Comparison of ENCODE assay signal across 36 cellular contexts in genomic region chr7:76506081-76506440, GRCh38. TPM values are rescaled to one million over a fixed set of nuclear protein-coding genes. Genes with fewer than 3 reads are reported as not detected.
DNase-seq lines count a peak whose midpoint lies in the region; FAIRE-seq and TF ChIP-seq lines count a peak whose summit lies in the region.
"Had no signal": no experiment of that assay in that cellular context is flagged by ENCODE, and none has a peak within 500 bp of the region (broad histone marks: within the 10 kb centered on the region; RNA-seq: fewer than 3 reads in every experiment).

No MANE protein-coding gene starts in this region.

- H2BK120ac ChIP-seq in H1 (replicated peaks; ENCODE audit: low read depth, low read length) (no peak overlapping the region), neuronal stem cell (ENCODE audit: low read depth, low read length) (no peak overlapping the region)

- in situ Hi-C loops in GM13976 (cut with MboI; ENCODE audit: low sequenced_read_pairs, unreplicated experiment), result no loop called here

- CTCF ChIA-PET in H1 (lab: Charles Lee; ENCODE audit: partially characterized antibody), result interaction anchor here (0.7 kb wide), 1 partner anchor 217 kb away, joined by 3 read pairs; no protein-coding TSS in a partner anchor

- H3K4me3 ChIP-seq in H1 (ENCODE audit: extremely low read depth in 1 of 4, insufficient read depth in 2 of 4, low read depth in 3 of 4, low read length in 4 of 4) (no peak overlapping the region), neuronal stem cell (ENCODE audit: low read length in 2 of 2) (no peak overlapping the region), esophagus squamous epithelium (no peak overlapping the region)
- H3K4me3 ChIP-seq: esophagus muscularis mucosa, lower lobe of right lung, Peyer's patch, right atrium auricular region had no signal

- no peak overlapping the region for H3K18ac ChIP-seq in H1 (ENCODE audit: extremely low read depth, low read length)
- no peak overlapping the region for H3K18ac ChIP-seq in neuronal stem cell (ENCODE audit: low read length)

- H3K4me2 ChIP-seq in H1 (ENCODE audit: insufficient read depth in 1 of 2, low read depth in 2 of 2, low read length in 2 of 2) (no peak overlapping the region), neuronal stem cell (ENCODE audit: insufficient read depth, low read length, poor library complexity, severe bottlenecking) (no peak overlapping the region)

- intact Hi-C loops in esophagus squamous epithelium (cut with DNase I), result loop anchor here (10.0 kb wide), 1 partner anchor 489 kb away; no protein-coding TSS in a partner anchor

- H3K27me3 ChIP-seq in H1 (replicated peaks in 1 of 4; ENCODE audit: control insufficient read depth in 3 of 4, extremely low read depth in 1 of 4, insufficient read depth in 3 of 4, low read length in 3 of 4), result no peaks in the 10 kb centered on the region
- no peaks in the 10 kb centered on the region for H3K27me3 ChIP-seq in neuronal stem cell (ENCODE audit: control insufficient read depth in 3 of 3, insufficient read depth in 3 of 3, low read depth in 1 of 3, low read length in 3 of 3)
- no peaks in the 10 kb centered on the region for H3K27me3 ChIP-seq in esophagus squamous epithelium
- H3K27me3 ChIP-seq: BE2C, esophagus muscularis mucosa, foreskin keratinocyte, Peyer's patch, right atrium auricular region had no signal

- H3K14ac ChIP-seq in H1 (ENCODE audit: insufficient read length) (no peak overlapping the region), neuronal stem cell (ENCODE audit: low read length) (no peak overlapping the region)

- peaks cover 0 to 2% of the 10 kb centered on the region in 2 experiments for H4K20me1 ChIP-seq in H1 (replicated peaks in 1 of 2; ENCODE audit: control insufficient read depth in 1 of 2, insufficient read depth in 2 of 2, low read length in 2 of 2)

- peaks cover 0 to 11% (median 8%) of the 10 kb centered on the region in 4 experiments; a peak in 6 of 7 replicates for H3K4me1 ChIP-seq in H1 (replicated peaks in 1 of 4; ENCODE audit: control insufficient read depth in 3 of 4, insufficient read depth in 4 of 4, low read length in 3 of 4)
- H3K4me1 ChIP-seq in neuronal stem cell (ENCODE audit: control insufficient read depth in 2 of 2, insufficient read depth in 1 of 2, low read depth in 1 of 2, low read length in 2 of 2), result peaks cover 8% of the 10 kb centered on the region in 2 donors
- H3K4me1 ChIP-seq in esophagus squamous epithelium, result peaks cover 10 to 17% (median 12%) of the 10 kb centered on the region in 3 donors
- H3K4me1 ChIP-seq: BE2C, lower lobe of right lung, Peyer's patch, right atrium auricular region had no signal

- no peak overlapping the region for H2BK5ac ChIP-seq in H1 (ENCODE audit: low read depth, low read length)
- H2BK5ac ChIP-seq in neuronal stem cell (ENCODE audit: low read length), result peak overlapping the region; percentile 53

- no peak overlapping the region for H3K9ac ChIP-seq in H1 (replicated peaks in 1 of 4; ENCODE audit: extremely low read depth in 1 of 4, low read depth in 3 of 4, low read length in 3 of 4)
- no peak overlapping the region for H3K9ac ChIP-seq in neuronal stem cell (ENCODE audit: low read depth, low read length, poor library complexity)

- FAIRE-seq in H1 (lab: Jason Lieb, UNC), result no peak
- FAIRE-seq: endometrium, small intestine, urothelium cell line had no signal

- TF ChIP-seq POLR2A in H1 (IDR thresholded peaks at IDR 0.05; ENCODE audit: control extremely low read depth in 1 of 2, low read depth in 2 of 2, low read length in 2 of 2) (no peak), esophagus squamous epithelium (IDR thresholded peaks at IDR 0.05) (no peak)

- DNase-seq in AG20443 (ENCODE audit: low spot score) (peak; percentile 4), GM13976 (ENCODE audit: low spot score) (peak; percentile 8), H1 (ENCODE audit: low read depth in 1 of 2, low spot score in 2 of 2) (no peak), neuronal stem cell (ENCODE audit: low spot score) (no peak), esophagus squamous epithelium (lab: John Stamatoyannopoulos, UW) (no peak), NCI-H774 (lab: John Stamatoyannopoulos, UW) (no peak)
- DNase-seq in activated CD8-positive, alpha-beta memory T cell treated with anti-CD3 and anti-CD28 coated beads, Interleukin-2, amount 50 U/mL, for 4 hours, result no peak
- DNase-seq: activated CD4-positive, alpha-beta T cell treated with anti-CD3 and anti-CD28 coated beads for 36 hours; activated CD8-positive, alpha-beta T cell treated with anti-CD3 and anti-CD28 coated beads, Interleukin-2, amount 10 ng/mL, durations not matched to agents 7 days and 5 days; activated gamma-delta T cell; activated T-cell treated with anti-CD3 and anti-CD28 coated beads for 4 hours; BE2C; caudate nucleus; CD8-positive, alpha-beta memory T cell; DMS53; foreskin keratinocyte; head of caudate nucleus; IMR-90; lower lobe of right lung; NCI-H146; NCI-H2107; NCI-H446; NCI-H82; Peyer's patch; small intestine; stimulated activated naive CD4-positive, alpha-beta T cell treated with Interleukin-2 at 50 U/mL for 16 hours; SW 1271; T-helper 9 cell had no signal

- no peaks in the 10 kb centered on the region for H3K79me1 ChIP-seq in H1 (ENCODE audit: low read depth, low read length)
- peaks cover 1% of the 10 kb centered on the region for H3K79me1 ChIP-seq in neuronal stem cell (ENCODE audit: low read depth, low read length)

- H3K23me2 ChIP-seq in H1 (ENCODE audit: low read depth, low read length), result no peaks in the 10 kb centered on the region

- 96% methylated on average over 5 of the region's 5 CpGs; no CpG with 5 or more reads in 1 of the 2 experiments for WGBS in H1 (ENCODE audit: extremely low coverage in 1 of 2, insufficient coverage in 1 of 2, insufficient read length in 1 of 2, insufficient replicate concordance in 2 of 2, low coverage in 1 of 2, low lambda C conversion rate in 2 of 2, missing lambda C conversion rate in 1 of 2), 2 experiments
- WGBS in neuronal stem cell (ENCODE audit: extremely low coverage in 2 of 2, insufficient read length in 2 of 2, insufficient replicate concordance in 1 of 2), 2 donors, result no CpG with 5 or more reads among the region's 5 CpGs
- WGBS in esophagus squamous epithelium, 2 donors, result 75% methylated on average over 2 of the region's 5 CpGs; no CpG with 5 or more reads in 1 of the 2 donors

- no peak overlapping the region for H4K8ac ChIP-seq in H1 (ENCODE audit: extremely low read depth, insufficient read depth, low read length)
- no peak overlapping the region for H4K8ac ChIP-seq in neuronal stem cell (ENCODE audit: low read depth, low read length)

- H3K27ac ChIP-seq in H1 (ENCODE audit: low read depth, low read length) (no peak overlapping the region), neuronal stem cell (replicated peaks; ENCODE audit: low read length) (no peak overlapping the region), esophagus squamous epithelium (no peak overlapping the region)
- H3K27ac ChIP-seq: esophagus muscularis mucosa, foreskin keratinocyte, lower lobe of right lung, Peyer's patch, right atrium auricular region, VCaP had no signal

- TF ChIP-seq EP300 in H1 (IDR thresholded peaks at IDR 0.05; ENCODE audit: borderline replicate concordance in 1 of 2, low read depth in 2 of 2, low read length in 2 of 2), result no peak

- H2BK12ac ChIP-seq in H1 (ENCODE audit: low read depth, low read length) (peak overlapping the region; percentile 17; the same call in 1 of the 2 replicates), neuronal stem cell (ENCODE audit: low read length) (no peak overlapping the region)

- no peak overlapping the region for H3K56ac ChIP-seq in H1 (replicated peaks; ENCODE audit: insufficient read length, low read depth, low read length)

- TF ChIP-seq RAD21 in H1 (IDR thresholded peaks at IDR 0.05 in 1 of 2, conservative IDR thresholded peaks at IDR 0.05 in 1 of 2; ENCODE audit: low read depth in 2 of 2, low read length in 2 of 2), result no peak

- no peak overlapping the region for H2BK20ac ChIP-seq in H1 (ENCODE audit: low read length)

- H4K91ac ChIP-seq in H1 (replicated peaks; ENCODE audit: insufficient read length, low read length), result no peak overlapping the region
- H4K91ac ChIP-seq in neuronal stem cell (ENCODE audit: low read depth, low read length, poor library complexity), result no peak overlapping the region

- H4K5ac ChIP-seq in H1 (ENCODE audit: insufficient read length, low read depth, low read length), result no peak overlapping the region

- H2BK15ac ChIP-seq in H1 (ENCODE audit: low read length), result no peak overlapping the region
- no peak overlapping the region for H2BK15ac ChIP-seq in neuronal stem cell (ENCODE audit: low read length)

- no peak for TF ChIP-seq CTCF in GM13976 (IDR thresholded peaks at IDR 0.05; ENCODE audit: borderline replicate concordance, control extremely low read depth, extremely low read depth, insufficient read depth, missing control alignments)
- TF ChIP-seq CTCF in H1 (IDR thresholded peaks at IDR 0.05; ENCODE audit: control extremely low read depth in 1 of 3, insufficient read depth in 1 of 3, low read depth in 1 of 3, low read length in 3 of 3), result no peak
- no peak for TF ChIP-seq CTCF in esophagus squamous epithelium (IDR thresholded peaks at IDR 0.05)

- H3K79me2 ChIP-seq in H1 (ENCODE audit: control insufficient read depth in 1 of 2, insufficient read depth in 2 of 2, low read length in 2 of 2), result no peaks in the 10 kb centered on the region

- H3K9me3 ChIP-seq in H1 (ENCODE audit: insufficient read depth in 2 of 2, low read depth in 1 of 2, low read length in 1 of 2) (no peaks in the 10 kb centered on the region), neuronal stem cell (replicated peaks in 1 of 2; ENCODE audit: control insufficient read depth in 2 of 2, insufficient read depth in 1 of 2, low read depth in 1 of 2, low read length in 2 of 2) (no peaks in the 10 kb centered on the region), esophagus squamous epithelium (no peaks in the 10 kb centered on the region)
- H3K9me3 ChIP-seq: BE2C, esophagus muscularis mucosa, lower lobe of right lung, Peyer's patch, right atrium auricular region had no signal

- H2AK5ac ChIP-seq in H1 (ENCODE audit: low read depth, low read length) (no peak overlapping the region), neuronal stem cell (ENCODE audit: low read depth, low read length) (no peak overlapping the region)

- H3K4ac ChIP-seq in H1 (replicated peaks; ENCODE audit: insufficient read length, low read depth, low read length), result no peak overlapping the region
- H3K4ac ChIP-seq in neuronal stem cell (ENCODE audit: low read length), result no peak overlapping the region

- no peak overlapping the region for H2AFZ ChIP-seq in H1 (ENCODE audit: low read length)
- no peak overlapping the region for H2AFZ ChIP-seq in neuronal stem cell (ENCODE audit: low read length)

- peaks cover 0 to 5% (median under 1%) of the 10 kb centered on the region in 4 experiments; a peak in 4 of 8 replicates for H3K36me3 ChIP-seq in H1 (ENCODE audit: control insufficient read depth in 2 of 4, insufficient read depth in 4 of 4, low read length in 3 of 4)
- H3K36me3 ChIP-seq in neuronal stem cell (replicated peaks in 1 of 2; ENCODE audit: control insufficient read depth in 2 of 2, insufficient read depth in 2 of 2, low read length in 2 of 2), result peaks cover 0 to 3% of the 10 kb centered on the region in 2 donors
- peaks cover 11 to 63% (median 15%) of the 10 kb centered on the region in 3 donors for H3K36me3 ChIP-seq in esophagus squamous epithelium
- H3K36me3 ChIP-seq: BE2C, right atrium auricular region had no signal

- no peak overlapping the region for H3K23ac ChIP-seq in H1 (ENCODE audit: insufficient read length)
- H3K23ac ChIP-seq in neuronal stem cell (ENCODE audit: low read depth, low read length, poor library complexity), result peak overlapping the region; percentile 55

- POLR2A ChIA-PET in H1 (lab: Charles Lee; ENCODE audit: partially characterized antibody), result interaction anchor here (0.6 kb wide), 1 partner anchor 73 kb away, joined by 5 read pairs; no protein-coding TSS in a partner anchor

RNA-seq across cellular contexts. Expression of gene UPK3B, which starts 4.3 kb away (rescaled TPM):
- 18.4 and 20.6 TPM in 2 replicates for total RNA-seq in H1 (2021; fragmentation: NEBNext Ultra II Directional; extraction: Animal tissue kit (Norgen Biotek cat#: 25700))
- polyA plus RNA-seq in H1 (2011; rRNA removed), result 5.9 and 14.2 TPM in 2 replicates
- 4.6 TPM for polyA plus RNA-seq in H1 (2011; cell fraction: cytosol; rRNA removed)
- 12.0 TPM for polyA plus RNA-seq in H1 (2011; cell fraction: nucleus; rRNA removed)
- 6.1 to 11.7 TPM (median 9.1 TPM) in 4 replicates for polyA plus RNA-seq in H1 (2012, experiment 1 of 2)
- polyA plus RNA-seq in H1 (2012, experiment 2 of 2), result 9.1 TPM
- 10.2 TPM for polyA plus RNA-seq in H1 (2013, experiment 1 of 2)
- polyA plus RNA-seq in H1 (2013, experiment 2 of 2), result 11.2 TPM
- polyA minus RNA-seq in H1 (2011; rRNA and poly(A)+ RNA removed), result 1.8 and 2.6 TPM in 2 replicates
- 14.6 TPM for polyA minus RNA-seq in H1 (2011; cell fraction: cytosol; rRNA and poly(A)+ RNA removed)
- polyA minus RNA-seq in H1 (2011; cell fraction: nucleus; rRNA and poly(A)+ RNA removed), result 12.8 TPM
- polyA plus RNA-seq in neuronal stem cell (2013, experiment 1 of 2), result 0.26 TPM
- 0.17 TPM for polyA plus RNA-seq in neuronal stem cell (2013, experiment 2 of 2)
- 10 to 100 TPM in 3 of 4 donors, 1 to 10 TPM in 1; 9.2 to 34.9 (median 23.8) TPM for total RNA-seq in esophagus squamous epithelium
- total RNA-seq: IMR-90, kidney epithelial cell had no signal

RNA-seq across cellular contexts. Expression of gene SPDYE16, which starts 37.0 kb away (rescaled TPM):
- not detected in 2 replicates for total RNA-seq in H1 (2021; fragmentation: NEBNext Ultra II Directional; extraction: Animal tissue kit (Norgen Biotek cat#: 25700))
- polyA plus RNA-seq in H1 (2011; rRNA removed), result 0.03 TPM in 1 of 2 replicates, not detected in the other
- not detected for polyA plus RNA-seq in H1 (2011; cell fraction: cytosol; rRNA removed)
- not detected for polyA plus RNA-seq in H1 (2011; cell fraction: nucleus; rRNA removed)
- polyA plus RNA-seq in H1 (2012, experiment 1 of 2), result 0.47 to 0.73 TPM (median 0.61 TPM) in 4 replicates
- polyA plus RNA-seq in H1 (2012, experiment 2 of 2), result not detected
- polyA plus RNA-seq in H1 (2013, experiment 1 of 2), result not detected
- polyA plus RNA-seq in H1 (2013, experiment 2 of 2), result 0.06 TPM
- 0.07 and 0.22 TPM in 2 replicates for polyA minus RNA-seq in H1 (2011; rRNA and poly(A)+ RNA removed)
- polyA minus RNA-seq in H1 (2011; cell fraction: cytosol; rRNA and poly(A)+ RNA removed), result not detected
- not detected for polyA minus RNA-seq in H1 (2011; cell fraction: nucleus; rRNA and poly(A)+ RNA removed)
- 0.01 TPM for polyA plus RNA-seq in neuronal stem cell (2013, experiment 1 of 2)
- polyA plus RNA-seq in neuronal stem cell (2013, experiment 2 of 2), result 0.03 TPM
- not detected for total RNA-seq in esophagus squamous epithelium
- total RNA-seq: foreskin keratinocyte, G401, IMR-90, kidney epithelial cell, mucosa of gallbladder, right atrium auricular region had no signal
- polyA plus RNA-seq: foreskin keratinocyte, IMR-90 had no signal

RNA-seq across cellular contexts. Expression of gene DTX2, which starts 44.6 kb away (rescaled TPM):
- 55.6 and 59.1 TPM in 2 replicates for total RNA-seq in H1 (2021; fragmentation: NEBNext Ultra II Directional; extraction: Animal tissue kit (Norgen Biotek cat#: 25700))
- polyA plus RNA-seq in H1 (2011; rRNA removed), result 37.4 and 52.3 TPM in 2 replicates
- polyA plus RNA-seq in H1 (2011; cell fraction: cytosol; rRNA removed), result 21.2 TPM
- polyA plus RNA-seq in H1 (2011; cell fraction: nucleus; rRNA removed), result 51.1 TPM
- 31.3 to 36.8 TPM (median 34.1 TPM) in 4 replicates for polyA plus RNA-seq in H1 (2012, experiment 1 of 2)
- polyA plus RNA-seq in H1 (2012, experiment 2 of 2), result 43.6 TPM
- 37.5 TPM for polyA plus RNA-seq in H1 (2013, experiment 1 of 2)
- polyA plus RNA-seq in H1 (2013, experiment 2 of 2), result 39.2 TPM
- polyA minus RNA-seq in H1 (2011; rRNA and poly(A)+ RNA removed), result 14.7 and 20.1 TPM in 2 replicates
- polyA minus RNA-seq in H1 (2011; cell fraction: cytosol; rRNA and poly(A)+ RNA removed), result 43.4 TPM
- 24.9 TPM for polyA minus RNA-seq in H1 (2011; cell fraction: nucleus; rRNA and poly(A)+ RNA removed)
- 12.1 TPM for polyA plus RNA-seq in neuronal stem cell (2013, experiment 1 of 2)
- polyA plus RNA-seq in neuronal stem cell (2013, experiment 2 of 2), result 12.0 TPM
- 100 to 1,000 TPM in 1 of 4 donors, 10 to 100 TPM in 3; 38.7 to 107 (median 59.7) TPM for total RNA-seq in esophagus squamous epithelium

Comparison
In these comparisons a context has a peak if more than half of its experiments do, and no peak if none do; other contexts are left out.
1. DNase-seq: peak in AG20443 (single experiment) and GM13976 (single experiment); none in H1 (0 of 2), neuronal stem cell (single experiment), esophagus squamous epithelium (single experiment), NCI-H774 (single experiment) and activated CD8-positive, alpha-beta memory T cell treated with anti-CD3 and anti-CD28 coated beads, Interleukin-2, amount 50 U/mL, for 4 hours (single experiment).